10 cellular contexts compared by ENCODE assay signal in genomic region chr7:72954563-72955198, GRCh38. TPM values are rescaled to one million over a fixed set of nuclear protein-coding genes. Genes with fewer than 3 reads are reported as not detected.
DNase-seq lines count a peak whose midpoint lies in the region; ATAC-seq and TF ChIP-seq lines count a peak whose summit lies in the region.
"Not testable (repeated sequence)": the region's sequence is repeated elsewhere in the genome, so short reads cannot be mapped to it uniquely, and the experiment has no call there.
"Had no signal": no experiment of that assay in that cellular context is flagged by ENCODE, and none has a peak within 500 bp of the region (broad histone marks: within the 10 kb centered on the region; RNA-seq: fewer than 3 reads in every experiment).

No MANE protein-coding gene starts in this region.

- 25% methylated on average over 4 of the region's 45 CpGs; no CpG with 5 or more reads in 1 of the 2 donors for WGBS in body of pancreas, 2 donors

- H3K4me1 Mint-ChIP-seq in T-helper 1 cell treated with Interleukin-12 subunit alpha and Interleukin-12 subunit beta and Interleukin-4 antibody, amounts not matched to agents 30 μg/mL and 1 μg/mL, for 36 hours (ENCODE audit: low read depth) = not testable (repeated sequence)

- POLR2A ChIA-PET in AG04450 (lab: Yijun Ruan, JAX) = not testable (repeated sequence)
- POLR2A ChIA-PET in HEK293 (lab: Yijun Ruan, JAX) = interaction anchor here (0.7 kb wide), 1 partner anchor 126 kb away, joined by 4 read pairs; no protein-coding TSS in a partner anchor

- H3K9me3 ChIP-seq in AG04450 (ENCODE audit: control insufficient read depth, insufficient read depth, low read length); HEK293 (ENCODE audit: control insufficient read depth, insufficient read depth, low read depth, low read length); body of pancreas; left ventricle myocardium inferior (replicated peaks): not testable (repeated sequence)

- not testable (repeated sequence) for H3K27me3 Mint-ChIP-seq in T-helper 1 cell treated with Interleukin-12 subunit alpha and Interleukin-12 subunit beta and Interleukin-4 antibody, amounts not matched to agents 30 μg/mL and 1 μg/mL, for 36 hours (ENCODE audit: low read depth)

- TF ChIP-seq CTCF in AG04450 (IDR thresholded peaks at IDR 0.05; ENCODE audit: low read depth, low read length); HEK293 (tag by site-specific recombination; IDR thresholded peaks at IDR 0.05); body of pancreas (IDR thresholded peaks at IDR 0.05); left ventricle myocardium inferior (IDR thresholded peaks at IDR 0.05; ENCODE audit: borderline replicate concordance): not testable (repeated sequence)

- H3K27ac ChIP-seq in AG04450 (ENCODE audit: low read depth, low read length); HEK293 (ENCODE audit: extremely low read depth, low read depth, low read length); left ventricle myocardium inferior (replicated peaks): not testable (repeated sequence)
- H3K27ac ChIP-seq in body of pancreas = peak overlapping the region in 1 of 4 donors; percentile 52

- intact Hi-C loops in body of pancreas (cut with DNase I); left ventricle myocardium inferior (cut with micrococcal nuclease); posterior vena cava (cut with DNase I): not testable (repeated sequence)

- H3K36me3 ChIP-seq in HEK293 (ENCODE audit: control insufficient read depth in 2 of 2, insufficient read depth in 1 of 2, low read length in 2 of 2); body of pancreas (replicated peaks in 1 of 2; ENCODE audit: insufficient read depth in 1 of 2, low read depth in 2 of 2); left ventricle myocardium inferior: not testable (repeated sequence)

- not testable (repeated sequence) for H3K4me1 ChIP-seq in HEK293 (ENCODE audit: control insufficient read depth, insufficient read depth, low read length); body of pancreas; left ventricle myocardium inferior

- not testable (repeated sequence) for H3K36me3 Mint-ChIP-seq in T-helper 1 cell treated with Interleukin-12 subunit alpha and Interleukin-12 subunit beta and Interleukin-4 antibody, amounts not matched to agents 30 μg/mL and 1 μg/mL, for 36 hours (ENCODE audit: low read depth)

- not testable (repeated sequence) for H3K9me3 Mint-ChIP-seq in T-helper 1 cell treated with Interleukin-12 subunit alpha and Interleukin-12 subunit beta and Interleukin-4 antibody, amounts not matched to agents 30 μg/mL and 1 μg/mL, for 36 hours

- peak overlapping the region; percentile 68 for H3K4me3 Mint-ChIP-seq in T-helper 1 cell treated with Interleukin-12 subunit alpha and Interleukin-12 subunit beta and Interleukin-4 antibody, amounts not matched to agents 30 μg/mL and 1 μg/mL, for 36 hours

- not testable (repeated sequence) for DNase-seq in AG04450 (ENCODE audit: low read depth, low spot score); left ventricle myocardium inferior
- peak in 1 of 4 donors; percentile 20 for DNase-seq in body of pancreas
- peak; percentile 46 for DNase-seq in posterior vena cava (ENCODE audit: low spot score)

- CTCF ChIA-PET in AG04450 (lab: Charles Lee); HEK293 (lab: Yijun Ruan, JAX): not testable (repeated sequence)

- not testable (repeated sequence) for H3K27me3 ChIP-seq in AG04450 (ENCODE audit: control insufficient read depth, insufficient read depth, low read length); body of pancreas; left ventricle myocardium inferior (ENCODE audit: low read depth)

- ATAC-seq in GM19023 (IDR thresholded peaks at IDR 0.05; ENCODE audit: unreplicated experiment) (peak; percentile 88), HG03342 (IDR thresholded peaks at IDR 0.05; ENCODE audit: unreplicated experiment) (peak; percentile 85), body of pancreas (peak; percentile 99)

- peak overlapping the region; percentile 84 for H3K27ac Mint-ChIP-seq in T-helper 1 cell treated with Interleukin-12 subunit alpha and Interleukin-12 subunit beta and Interleukin-4 antibody, amounts not matched to agents 30 μg/mL and 1 μg/mL, for 36 hours

- peak overlapping the region; percentile 27; the same call in 1 of the 2 replicates for H3K4me3 ChIP-seq in AG04450 (ENCODE audit: low read depth, low read length)
- peak overlapping the region; percentile 30 for H3K4me3 ChIP-seq in HEK293 (ENCODE audit: low read depth, low read length)
- not testable (repeated sequence) for H3K4me3 ChIP-seq in body of pancreas
- H3K4me3 ChIP-seq in left ventricle myocardium inferior = peak overlapping the region; percentile 60

- TF ChIP-seq POLR2A in body of pancreas (IDR thresholded peaks at IDR 0.05) = peak in 1 of 3 donors; percentile 35

TF ChIP-seq in HEK293, 187 proteins besides CTCF, POLR2A, EP300 and RAD21:
- TF ChIP-seq ZNF335 (tag by site-specific recombination; conservative IDR thresholded peaks at IDR 0.05) = 0 out of 2 replicates have a peak, but pooled peaks have one; percentile 21

RNA-seq across cellular contexts. Expression of gene TRIM74, which starts 14.6 kb away (rescaled TPM):
- polyA plus RNA-seq in AG04450 (2011; rRNA removed) = 0.09 TPM in 1 of 2 replicates, not detected in the other
- not detected in 2 replicates for polyA minus RNA-seq in AG04450 (2011; rRNA and poly(A)+ RNA removed)
- total RNA-seq in body of pancreas (1 to 10 TPM in 1 of 2 donors, not detected in 1; 3.3 TPM), left ventricle myocardium inferior (not detected), posterior vena cava (under 1 TPM in 1 of 2 donors, not detected in 1; 0.33 TPM)
- total RNA-seq: dermis microvascular lymphatic vessel endothelial cell, G401 had no signal

RNA-seq across cellular contexts. Expression of gene POM121, which starts 29.8 kb away (rescaled TPM):
- 3.5 and 4.9 TPM in 2 replicates for polyA plus RNA-seq in AG04450 (2011; rRNA removed)
- 8.1 and 8.7 TPM in 2 replicates for polyA minus RNA-seq in AG04450 (2011; rRNA and poly(A)+ RNA removed)
- total RNA-seq in body of pancreas (10 to 100 TPM; 14.0 to 22.1 TPM), left ventricle myocardium inferior (17.3 TPM), posterior vena cava (10 to 100 TPM; 25.0 to 25.8 TPM)
